Comparison of ENCODE assay signal across 1 cellular context in the genomic region with DNA sequence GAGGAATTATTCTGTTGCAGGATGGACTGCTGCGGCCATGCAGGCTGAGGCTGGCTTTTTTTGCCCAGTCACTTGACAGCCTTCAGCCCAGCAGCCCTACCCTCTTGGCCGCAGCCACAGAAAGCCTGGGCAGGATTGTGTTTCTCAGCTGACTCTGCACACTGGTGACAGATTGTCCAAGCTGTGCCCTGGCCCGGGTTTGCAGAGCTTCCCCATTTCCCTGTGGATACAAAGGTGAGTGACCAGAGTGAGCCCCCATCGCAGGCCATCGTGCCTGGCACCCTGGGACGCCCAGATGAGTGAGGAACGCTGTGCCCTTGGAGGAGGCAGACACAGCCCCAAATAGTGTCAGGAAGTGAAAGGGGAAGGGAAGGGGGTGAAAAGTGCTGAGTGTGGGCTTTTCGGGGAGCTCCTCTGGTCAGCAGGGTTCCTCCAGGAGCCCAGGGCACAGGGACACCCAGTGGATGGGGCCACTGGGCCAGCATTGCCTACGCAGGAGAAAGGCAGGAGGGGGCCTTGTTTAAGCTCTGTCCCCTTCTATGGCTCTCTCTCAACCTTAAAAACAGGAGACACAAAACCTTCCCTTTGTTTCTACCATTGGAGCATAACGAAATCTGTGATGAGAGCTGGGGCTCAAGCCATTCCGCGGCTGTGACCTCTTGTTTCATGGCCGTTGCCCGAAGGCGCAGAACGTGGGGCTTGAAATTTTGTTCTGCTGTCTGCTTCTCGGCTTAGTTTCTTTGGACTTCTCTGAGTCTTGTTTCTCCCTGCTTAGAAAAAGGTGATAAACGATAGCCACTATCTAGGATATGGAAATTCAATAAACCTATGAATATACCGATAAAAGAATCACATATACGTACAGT.
TF ChIP-seq lines count a peak whose summit lies in the region.

No MANE protein-coding gene starts in this region.

TF ChIP-seq in GM12878, 131 proteins besides CTCF, POLR2A, EP300 and RAD21:
- no peak for TF ChIP-seq KDM1A (IDR thresholded peaks at IDR 0.05; ENCODE audit: borderline replicate concordance)
- TF ChIP-seq, protein P1, sequence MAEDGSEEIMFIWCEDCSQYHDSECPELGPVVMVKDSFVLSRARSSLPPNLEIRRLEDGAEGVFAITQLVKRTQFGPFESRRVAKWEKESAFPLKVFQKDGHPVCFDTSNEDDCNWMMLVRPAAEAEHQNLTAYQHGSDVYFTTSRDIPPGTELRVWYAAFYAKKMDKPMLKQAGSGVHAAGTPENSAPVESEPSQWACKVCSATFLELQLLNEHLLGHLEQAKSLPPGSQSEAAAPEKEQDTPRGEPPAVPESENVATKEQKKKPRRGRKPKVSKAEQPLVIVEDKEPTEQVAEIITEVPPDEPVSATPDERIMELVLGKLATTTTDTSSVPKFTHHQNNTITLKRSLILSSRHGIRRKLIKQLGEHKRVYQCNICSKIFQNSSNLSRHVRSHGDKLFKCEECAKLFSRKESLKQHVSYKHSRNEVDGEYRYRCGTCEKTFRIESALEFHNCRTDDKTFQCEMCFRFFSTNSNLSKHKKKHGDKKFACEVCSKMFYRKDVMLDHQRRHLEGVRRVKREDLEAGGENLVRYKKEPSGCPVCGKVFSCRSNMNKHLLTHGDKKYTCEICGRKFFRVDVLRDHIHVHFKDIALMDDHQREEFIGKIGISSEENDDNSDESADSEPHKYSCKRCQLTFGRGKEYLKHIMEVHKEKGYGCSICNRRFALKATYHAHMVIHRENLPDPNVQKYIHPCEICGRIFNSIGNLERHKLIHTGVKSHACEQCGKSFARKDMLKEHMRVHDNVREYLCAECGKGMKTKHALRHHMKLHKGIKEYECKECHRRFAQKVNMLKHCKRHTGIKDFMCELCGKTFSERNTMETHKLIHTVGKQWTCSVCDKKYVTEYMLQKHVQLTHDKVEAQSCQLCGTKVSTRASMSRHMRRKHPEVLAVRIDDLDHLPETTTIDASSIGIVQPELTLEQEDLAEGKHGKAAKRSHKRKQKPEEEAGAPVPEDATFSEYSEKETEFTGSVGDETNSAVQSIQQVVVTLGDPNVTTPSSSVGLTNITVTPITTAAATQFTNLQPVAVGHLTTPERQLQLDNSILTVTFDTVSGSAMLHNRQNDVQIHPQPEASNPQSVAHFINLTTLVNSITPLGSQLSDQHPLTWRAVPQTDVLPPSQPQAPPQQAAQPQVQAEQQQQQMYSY (CRISPR knock-in tag; IDR thresholded peaks at IDR 0.05) = no peak
- TF ChIP-seq ZBED1 (IDR thresholded peaks at IDR 0.05; ENCODE audit: borderline replicate concordance) = no peak
- TF ChIP-seq YBX1 (IDR thresholded peaks at IDR 0.05) = no peak
- TF ChIP-seq FOXK2 (IDR thresholded peaks at IDR 0.05) = no peak
- no peak for TF ChIP-seq BCL11A (IDR thresholded peaks at IDR 0.05; ENCODE audit: low read depth, low read length)
- TF ChIP-seq, protein P2, sequence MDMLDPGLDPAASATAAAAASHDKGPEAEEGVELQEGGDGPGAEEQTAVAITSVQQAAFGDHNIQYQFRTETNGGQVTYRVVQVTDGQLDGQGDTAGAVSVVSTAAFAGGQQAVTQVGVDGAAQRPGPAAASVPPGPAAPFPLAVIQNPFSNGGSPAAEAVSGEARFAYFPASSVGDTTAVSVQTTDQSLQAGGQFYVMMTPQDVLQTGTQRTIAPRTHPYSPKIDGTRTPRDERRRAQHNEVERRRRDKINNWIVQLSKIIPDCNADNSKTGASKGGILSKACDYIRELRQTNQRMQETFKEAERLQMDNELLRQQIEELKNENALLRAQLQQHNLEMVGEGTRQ (IDR thresholded peaks at IDR 0.05; ENCODE audit: borderline replicate concordance, low read depth, low read length) = no peak
- TF ChIP-seq MXI1 (IDR thresholded peaks at IDR 0.05; ENCODE audit: low read depth, low read length) = no peak
- TF ChIP-seq, protein P3, sequence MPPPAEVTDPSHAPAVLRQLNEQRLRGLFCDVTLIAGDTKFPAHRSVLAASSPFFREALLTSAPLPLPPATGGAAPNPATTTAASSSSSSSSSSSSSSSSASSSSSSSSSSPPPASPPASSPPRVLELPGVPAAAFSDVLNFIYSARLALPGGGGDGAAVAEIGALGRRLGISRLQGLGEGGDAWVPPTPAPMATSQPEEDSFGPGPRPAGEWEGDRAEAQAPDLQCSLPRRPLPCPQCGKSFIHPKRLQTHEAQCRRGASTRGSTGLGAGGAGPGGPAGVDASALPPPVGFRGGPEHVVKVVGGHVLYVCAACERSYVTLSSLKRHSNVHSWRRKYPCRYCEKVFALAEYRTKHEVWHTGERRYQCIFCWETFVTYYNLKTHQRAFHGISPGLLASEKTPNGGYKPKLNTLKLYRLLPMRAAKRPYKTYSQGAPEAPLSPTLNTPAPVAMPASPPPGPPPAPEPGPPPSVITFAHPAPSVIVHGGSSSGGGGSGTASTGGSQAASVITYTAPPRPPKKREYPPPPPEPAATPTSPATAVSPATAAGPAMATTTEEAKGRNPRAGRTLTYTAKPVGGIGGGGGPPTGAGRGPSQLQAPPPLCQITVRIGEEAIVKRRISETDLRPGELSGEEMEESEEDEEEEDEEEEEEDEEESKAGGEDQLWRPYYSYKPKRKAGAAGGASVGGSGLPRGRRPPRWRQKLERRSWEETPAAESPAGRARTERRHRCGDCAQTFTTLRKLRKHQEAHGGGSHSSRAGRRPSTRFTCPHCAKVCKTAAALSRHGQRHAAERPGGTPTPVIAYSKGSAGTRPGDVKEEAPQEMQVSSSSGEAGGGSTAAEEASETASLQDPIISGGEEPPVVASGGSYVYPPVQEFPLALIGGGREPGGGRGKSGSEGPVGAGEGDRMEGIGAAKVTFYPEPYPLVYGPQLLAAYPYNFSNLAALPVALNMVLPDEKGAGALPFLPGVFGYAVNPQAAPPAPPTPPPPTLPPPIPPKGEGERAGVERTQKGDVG (CRISPR knock-in tag; IDR thresholded peaks at IDR 0.05) = no peak
- TF ChIP-seq, protein P4, sequence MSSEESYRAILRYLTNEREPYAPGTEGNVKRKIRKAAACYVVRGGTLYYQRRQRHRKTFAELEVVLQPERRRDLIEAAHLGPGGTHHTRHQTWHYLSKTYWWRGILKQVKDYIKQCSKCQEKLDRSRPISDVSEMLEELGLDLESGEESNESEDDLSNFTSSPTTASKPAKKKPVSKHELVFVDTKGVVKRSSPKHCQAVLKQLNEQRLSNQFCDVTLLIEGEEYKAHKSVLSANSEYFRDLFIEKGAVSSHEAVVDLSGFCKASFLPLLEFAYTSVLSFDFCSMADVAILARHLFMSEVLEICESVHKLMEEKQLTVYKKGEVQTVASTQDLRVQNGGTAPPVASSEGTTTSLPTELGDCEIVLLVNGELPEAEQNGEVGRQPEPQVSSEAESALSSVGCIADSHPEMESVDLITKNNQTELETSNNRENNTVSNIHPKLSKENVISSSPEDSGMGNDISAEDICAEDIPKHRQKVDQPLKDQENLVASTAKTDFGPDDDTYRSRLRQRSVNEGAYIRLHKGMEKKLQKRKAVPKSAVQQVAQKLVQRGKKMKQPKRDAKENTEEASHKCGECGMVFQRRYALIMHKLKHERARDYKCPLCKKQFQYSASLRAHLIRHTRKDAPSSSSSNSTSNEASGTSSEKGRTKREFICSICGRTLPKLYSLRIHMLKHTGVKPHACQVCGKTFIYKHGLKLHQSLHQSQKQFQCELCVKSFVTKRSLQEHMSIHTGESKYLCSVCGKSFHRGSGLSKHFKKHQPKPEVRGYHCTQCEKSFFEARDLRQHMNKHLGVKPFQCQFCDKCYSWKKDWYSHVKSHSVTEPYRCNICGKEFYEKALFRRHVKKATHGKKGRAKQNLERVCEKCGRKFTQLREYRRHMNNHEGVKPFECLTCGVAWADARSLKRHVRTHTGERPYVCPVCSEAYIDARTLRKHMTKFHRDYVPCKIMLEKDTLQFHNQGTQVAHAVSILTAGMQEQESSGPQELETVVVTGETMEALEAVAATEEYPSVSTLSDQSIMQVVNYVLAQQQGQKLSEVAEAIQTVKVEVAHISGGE (CRISPR knock-in tag; IDR thresholded peaks at IDR 0.05) = no peak
- TF ChIP-seq BMI1 (IDR thresholded peaks at IDR 0.05; ENCODE audit: borderline replicate concordance) = no peak
- no peak for TF ChIP-seq ESRRA (IDR thresholded peaks at IDR 0.05; ENCODE audit: low read length)
- no peak for TF ChIP-seq HDAC2 (IDR thresholded peaks at IDR 0.05)
- TF ChIP-seq RB1 (IDR thresholded peaks at IDR 0.05; ENCODE audit: borderline replicate concordance) = no peak
- TF ChIP-seq, protein P5, sequence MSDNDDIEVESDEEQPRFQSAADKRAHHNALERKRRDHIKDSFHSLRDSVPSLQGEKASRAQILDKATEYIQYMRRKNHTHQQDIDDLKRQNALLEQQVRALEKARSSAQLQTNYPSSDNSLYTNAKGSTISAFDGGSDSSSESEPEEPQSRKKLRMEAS (IDR thresholded peaks at IDR 0.05; ENCODE audit: low read depth, low read length) = no peak
- no peak for TF ChIP-seq ETV6 (conservative IDR thresholded peaks at IDR 0.05 in 1 of 2, IDR thresholded peaks at IDR 0.05 in 1 of 2; ENCODE audit: borderline replicate concordance in 1 of 2, low read depth in 1 of 2)
